ENCODE assay signal across 8 cellular contexts in the genomic region with DNA sequence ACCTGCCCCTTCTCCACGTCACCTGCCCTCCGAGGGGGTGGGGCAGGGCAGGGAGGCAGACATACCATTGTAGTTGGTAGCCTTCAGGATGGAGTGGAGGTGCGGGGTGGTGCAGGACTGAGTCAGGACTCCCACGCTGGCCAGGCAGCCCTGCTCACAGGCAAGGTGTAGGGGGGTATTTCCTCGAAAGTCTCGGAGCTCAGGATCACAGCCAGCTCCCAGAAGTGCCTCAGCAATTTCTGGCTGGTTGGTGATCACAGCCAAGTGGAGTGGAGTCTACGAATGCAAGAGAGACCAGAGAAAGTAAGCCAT. TPM values are rescaled to one million over a fixed set of nuclear protein-coding genes. Genes with fewer than 3 reads are reported as not detected.
DNase-seq lines count a peak whose midpoint lies in the region; ATAC-seq and TF ChIP-seq lines count a peak whose summit lies in the region.

No MANE protein-coding gene starts in this region.

- H3K79me2 ChIP-seq in neural cell (replicated peaks; ENCODE audit: insufficient read depth, low read length), result peaks cover 11% of the 10 kb centered on the region

- peak overlapping the region; percentile 20 for H3K27ac Mint-ChIP-seq in endothelial cell (ENCODE audit: unreplicated experiment)

- TF ChIP-seq EP300 in neural cell (conservative IDR thresholded peaks at IDR 0.05; ENCODE audit: poor library complexity, severe bottlenecking), result no peak

- no peak overlapping the region for H2AFZ ChIP-seq in neural cell (ENCODE audit: low read depth, low read length)

- H3K4me2 ChIP-seq in neural cell (ENCODE audit: low read length), result peak overlapping the region; percentile 72

- no peak overlapping the region for H3K27ac ChIP-seq in neural cell (ENCODE audit: low read length)

- TF ChIP-seq RAD21 in neural cell (conservative IDR thresholded peaks at IDR 0.05), result no peak

- no peaks in the 10 kb centered on the region for H3F3A ChIP-seq in neural cell (ENCODE audit: insufficient read depth, low read length, poor library complexity, severe bottlenecking)

- H4K20me1 ChIP-seq in neural cell (ENCODE audit: insufficient read depth), result no peaks in the 10 kb centered on the region

- peak overlapping the region; percentile 90 for H3K4me3 Mint-ChIP-seq in endothelial cell (ENCODE audit: unreplicated experiment)

- H3K27me3 ChIP-seq in neural cell (ENCODE audit: insufficient read depth, low read depth, low read length), result no peaks in the 10 kb centered on the region

- no peaks in the 10 kb centered on the region for H3K36me3 ChIP-seq in neural cell (ENCODE audit: insufficient read depth, low read length)

- H3K9me2 ChIP-seq in neural cell (ENCODE audit: insufficient read depth, low read length), result no peaks in the 10 kb centered on the region

- DNase-seq in activated CD4-positive, alpha-beta T cell treated with anti-CD3 and anti-CD28 coated beads, Interleukin-2, amount 50 U/mL, for 4 hours, result peak; percentile 52 to 62
- DNase-seq in endothelial cell (ENCODE audit: low spot score) (no peak), NOMO-1 (lab: John Stamatoyannopoulos, UW; ENCODE audit: unreplicated experiment in 2 of 2) (no peak), NCI-H748 treated with DMSO at 0.1 percent for 48 hours (lab: John Stamatoyannopoulos, UW) (no peak), HT-29 (ENCODE audit: low spot score) (no peak)

- peaks cover 23% of the 10 kb centered on the region for H3K36me3 Mint-ChIP-seq in endothelial cell (ENCODE audit: low read depth, unreplicated experiment)

- H3K9ac ChIP-seq in neural cell (ENCODE audit: low read length), result peak overlapping the region; percentile 96

- no peak for ATAC-seq in HG03342 (IDR thresholded peaks at IDR 0.05; ENCODE audit: unreplicated experiment)

- TF ChIP-seq POLR2A in GM19193 (IDR thresholded peaks at IDR 0.05; ENCODE audit: extremely low read depth, insufficient read depth, insufficient read length), result peak; percentile 43

- TF ChIP-seq CTCF in endothelial cell (IDR thresholded peaks at IDR 0.05; ENCODE audit: unreplicated experiment), result no peak
- TF ChIP-seq CTCF in neural cell (IDR thresholded peaks at IDR 0.05; ENCODE audit: poor library complexity, severe bottlenecking), result no peak

- peaks cover 52% of the 10 kb centered on the region for H3K4me1 Mint-ChIP-seq in endothelial cell (ENCODE audit: unreplicated experiment)

- H3K27me3 Mint-ChIP-seq in endothelial cell (ENCODE audit: unreplicated experiment), result peaks cover 5% of the 10 kb centered on the region

- H3K9me3 ChIP-seq in neural cell (ENCODE audit: low read length), result no peaks in the 10 kb centered on the region

- H3K4me3 ChIP-seq in neural cell (ENCODE audit: low read length), result peak overlapping the region; percentile 86

- no peaks in the 10 kb centered on the region for H3K9me3 Mint-ChIP-seq in endothelial cell (ENCODE audit: unreplicated experiment)

TF ChIP-seq in neural cell, 6 proteins besides CTCF, POLR2A, EP300 and RAD21:
- no peak for TF ChIP-seq MXI1 (conservative IDR thresholded peaks at IDR 0.05; ENCODE audit: poor library complexity, severe bottlenecking)
- TF ChIP-seq POLR2AphosphoS5 (IDR thresholded peaks at IDR 0.05), result no peak

RNA-seq across cellular contexts. Expression of gene NFKBIA, which starts 1.5 kb away (rescaled TPM):
- 41.9 TPM for total RNA-seq in endothelial cell (ENCODE audit: unreplicated experiment)
- 38.4 and 48.8 TPM in 2 replicates for polyA plus RNA-seq in neural cell
- 59.2 and 72.8 TPM in 2 replicates for polyA minus RNA-seq in neural cell
- 116 and 137 TPM in 2 replicates for total RNA-seq in HT-29 (2014; rRNA removed; shearing (Covaris generic))

Comparison
In these comparisons a context has a peak if more than half of its experiments do, and no peak if none do; other contexts are left out.
1. DNase-seq: peak in activated CD4-positive, alpha-beta T cell treated with anti-CD3 and anti-CD28 coated beads, Interleukin-2, amount 50 U/mL, for 4 hours (2 of 2); none in endothelial cell (single experiment), NOMO-1 (0 of 2), NCI-H748 treated with DMSO at 0.1 percent for 48 hours (single experiment) and HT-29 (single experiment).